Comparison of ENCODE assay signal across 1 cellular context in genomic region chr12:82326905-82327503, GRCh38.
TF ChIP-seq lines count a peak whose summit lies in the region.

No MANE protein-coding gene starts in this region.

TF ChIP-seq in GM12878, 131 proteins besides CTCF, POLR2A, EP300 and RAD21:
- TF ChIP-seq HDGF (IDR thresholded peaks at IDR 0.05) (no peak), SMC3 (IDR thresholded peaks at IDR 0.05; ENCODE audit: borderline replicate concordance, low read length) (peak; percentile 52; the same call in 1 of the 2 replicates)
